9 cellular contexts compared by ENCODE assay signal in genomic region chr10:122279725-122280141, GRCh38. TPM values are rescaled to one million over a fixed set of nuclear protein-coding genes. Genes with fewer than 3 reads are reported as not detected.
DNase-seq lines count a peak whose midpoint lies in the region; ATAC-seq, FAIRE-seq and TF ChIP-seq lines count a peak whose summit lies in the region.
"Had no signal": no experiment of that assay in that cellular context is flagged by ENCODE, and none has a peak within 500 bp of the region (broad histone marks: within the 10 kb centered on the region; RNA-seq: fewer than 3 reads in every experiment).

No MANE protein-coding gene starts in this region.

- H3K9me3 ChIP-seq in PC-9 (ENCODE audit: insufficient read depth, low read depth) (no peaks in the 10 kb centered on the region), esophagus squamous epithelium (no peaks in the 10 kb centered on the region), neural progenitor cell (ENCODE audit: low read depth) (no peaks in the 10 kb centered on the region)

- FAIRE-seq in GM12892 (lab: Jason Lieb, UNC): peak; percentile 73

- peak; percentile 71 for TF ChIP-seq CTCF in PC-9 (conservative IDR thresholded peaks at IDR 0.05)
- TF ChIP-seq CTCF in esophagus squamous epithelium (IDR thresholded peaks at IDR 0.05): peak in 5 of 6 experiments; percentile 30 to 74 (median 56)
- TF ChIP-seq CTCF in neural progenitor cell (IDR thresholded peaks at IDR 0.05): peak; percentile 86
- no peak for TF ChIP-seq CTCF in CD14-positive monocyte (IDR thresholded peaks at IDR 0.05)

- DNase-seq in ACHN (peak; percentile 68), GM12892 (ENCODE audit: insufficient read length) (no peak), PC-9 (peak in 1 of 2 experiments; percentile 64), esophagus squamous epithelium (lab: John Stamatoyannopoulos, UW) (no peak), neural progenitor cell (ENCODE audit: low spot score) (peak; percentile 76), CD14-positive monocyte (ENCODE audit: low spot score) (no peak)
- DNase-seq in stimulated activated naive CD4-positive, alpha-beta T cell treated with Interleukin-2 at 50 U/mL for 16 hours (lab: John Stamatoyannopoulos, UW): no peak

- H2AFZ ChIP-seq in PC-9 (no peak overlapping the region), neural progenitor cell (replicated peaks) (no peak overlapping the region)

- ATAC-seq in GM21737 (IDR thresholded peaks at IDR 0.05; ENCODE audit: unreplicated experiment): no peak

- no peaks in the 10 kb centered on the region for H3K4me1 ChIP-seq in PC-9 (replicated peaks; ENCODE audit: insufficient read depth)
- H3K4me1 ChIP-seq in esophagus squamous epithelium: no peaks in the 10 kb centered on the region
- peaks cover 4% of the 10 kb centered on the region for H3K4me1 ChIP-seq in neural progenitor cell

- H3K27ac Mint-ChIP-seq in neural progenitor cell: no peak overlapping the region
- peak overlapping the region in 1 of 7 donors; percentile 16 for H3K27ac Mint-ChIP-seq in CD14-positive monocyte
- H3K27ac Mint-ChIP-seq: stimulated activated naive CD8-positive, alpha-beta T cell treated with anti-CD3 and anti-CD28 coated beads, Interleukin-15, Interleukin-2, amounts not matched to agents 100 ng/mL and 50 ng/mL, for 24 hours had no signal

- peaks cover 8% of the 10 kb centered on the region for H3K4me1 Mint-ChIP-seq in neural progenitor cell
- H3K4me1 Mint-ChIP-seq in CD14-positive monocyte: no peaks in the 10 kb centered on the region

- peaks cover 10% of the 10 kb centered on the region for H3K27me3 Mint-ChIP-seq in neural progenitor cell (ENCODE audit: insufficient read depth, low read depth)
- peaks cover 2 to 10% (median 5%) of the 10 kb centered on the region in 3 donors for H3K27me3 Mint-ChIP-seq in CD14-positive monocyte (ENCODE audit: low read depth in 3 of 3)

- no peaks in the 10 kb centered on the region for H3K79me2 ChIP-seq in PC-9 (ENCODE audit: low read depth)
- no peaks in the 10 kb centered on the region for H3K79me2 ChIP-seq in neural progenitor cell (ENCODE audit: low read depth)

- intact Hi-C loops in PC-9 (cut with micrococcal nuclease; ENCODE audit: unreplicated experiment): loop anchor here (1.0 to 5.0 kb wide), 3 partner anchors 156 to 424 kb away; no protein-coding TSS in a partner anchor
- intact Hi-C loops in esophagus squamous epithelium (cut with DNase I): loop anchor here (10.0 kb wide), 1 partner anchor 415 kb away; the partner anchor contains the start of gene C10orf120
- intact Hi-C loops in CD14-positive monocyte (cut with micrococcal nuclease): no loop called here

- no peaks in the 10 kb centered on the region for H3K36me3 ChIP-seq in PC-9 (ENCODE audit: low read depth)
- H3K36me3 ChIP-seq in esophagus squamous epithelium: no peaks in the 10 kb centered on the region
- no peaks in the 10 kb centered on the region for H3K36me3 ChIP-seq in neural progenitor cell

- WGBS in esophagus squamous epithelium, 2 donors: 16 to 40% methylated on average over 6 to 9 of the region's 9 CpGs

- H3K4me3 Mint-ChIP-seq in neural progenitor cell: no peak overlapping the region
- H3K4me3 Mint-ChIP-seq in CD14-positive monocyte: no peak overlapping the region
- H3K4me3 Mint-ChIP-seq: stimulated activated naive CD8-positive, alpha-beta T cell treated with anti-CD3 and anti-CD28 coated beads, Interleukin-15, Interleukin-2, amounts not matched to agents 100 ng/mL and 50 ng/mL, for 24 hours had no signal

- H3F3A ChIP-seq in PC-9 (ENCODE audit: insufficient read depth, low read depth) (no peaks in the 10 kb centered on the region), neural progenitor cell (ENCODE audit: low read depth) (no peaks in the 10 kb centered on the region)

- H3K9me3 Mint-ChIP-seq in neural progenitor cell (no peaks in the 10 kb centered on the region), CD14-positive monocyte (peaks cover 0 to 5% (median 0%) of the 10 kb centered on the region in 7 donors)
- H3K9me3 Mint-ChIP-seq: stimulated activated naive CD8-positive, alpha-beta T cell treated with anti-CD3 and anti-CD28 coated beads, Interleukin-15, Interleukin-2, amounts not matched to agents 100 ng/mL and 50 ng/mL, for 24 hours had no signal

- CTCF ChIA-PET in PC-9 (lab: Charles Lee): interaction anchor here (0.5 to 1.1 kb wide), 5 partner anchors 13 to 286 kb away, joined by 3 to 5 read pairs (median 5); no protein-coding TSS in a partner anchor

- H3K27ac ChIP-seq in PC-9 (no peak overlapping the region), esophagus squamous epithelium (no peak overlapping the region), neural progenitor cell (no peak overlapping the region)

- POLR2A ChIA-PET in PC-9 (lab: Charles Lee; ENCODE audit: unreplicated experiment): no interaction called here

- no peak for TF ChIP-seq POLR2A in GM12892 (IDR thresholded peaks at IDR 0.05; ENCODE audit: low read depth, low read length)
- TF ChIP-seq POLR2A in esophagus squamous epithelium (IDR thresholded peaks at IDR 0.05): no peak

- no peaks in the 10 kb centered on the region for H4K20me1 ChIP-seq in PC-9 (ENCODE audit: insufficient read depth)
- no peaks in the 10 kb centered on the region for H4K20me1 ChIP-seq in neural progenitor cell (ENCODE audit: low read depth)

- no peaks in the 10 kb centered on the region for H3K9me2 ChIP-seq in PC-9 (ENCODE audit: insufficient read depth)

- H3K4me3 ChIP-seq in PC-9 (no peak overlapping the region), esophagus squamous epithelium (no peak overlapping the region), neural progenitor cell (no peak overlapping the region)

- no peaks in the 10 kb centered on the region for H3K36me3 Mint-ChIP-seq in neural progenitor cell
- H3K36me3 Mint-ChIP-seq in CD14-positive monocyte: no peaks in the 10 kb centered on the region

- no peaks in the 10 kb centered on the region for H3K27me3 ChIP-seq in PC-9 (ENCODE audit: insufficient read depth, low read depth)
- H3K27me3 ChIP-seq in esophagus squamous epithelium: no peaks in the 10 kb centered on the region
- no peaks in the 10 kb centered on the region for H3K27me3 ChIP-seq in neural progenitor cell

- in situ Hi-C loops in ACHN (cut with HindIII; ENCODE audit: low pct_ligation_motif_present, low pct_unique_long_range_greater_than_20kb, low sequenced_read_pairs): loop anchor here (25.0 kb wide), 1 partner anchor 158 kb away; no protein-coding TSS in a partner anchor

- no TSS peak for BruUV-seq in PC-9 (replicated peaks; lab: Mats Ljungman, UMichigan)

- no peak overlapping the region for H3K9ac ChIP-seq in neural progenitor cell

- H3K4me2 ChIP-seq in PC-9: no peak overlapping the region
- H3K4me2 ChIP-seq in neural progenitor cell: no peak overlapping the region

RNA-seq across cellular contexts. Expression of gene BTBD16, which starts 8.6 kb away (rescaled TPM):
- 0.23 TPM for polyA plus RNA-seq in GM12892 (2012; ENCODE audit: missing spikeins)
- 0.28 and 0.37 TPM in 2 replicates for total RNA-seq in PC-9 (2021)
- not detected for total RNA-seq in esophagus squamous epithelium
- total RNA-seq in neural progenitor cell (ENCODE audit: low replicate concordance): not detected in 2 replicates
- not detected for polyA plus RNA-seq in CD14-positive monocyte

Comparison
In these comparisons a context has a peak if more than half of its experiments do, and no peak if none do; other contexts are left out.
1. DNase-seq: peak in ACHN (single experiment) and neural progenitor cell (single experiment); none in GM12892 (single experiment), esophagus squamous epithelium (single experiment), stimulated activated naive CD4-positive, alpha-beta T cell treated with Interleukin-2 at 50 U/mL for 16 hours (single experiment) and CD14-positive monocyte (single experiment).
2. intact Hi-C loops: an anchor here in PC-9 (1.0 to 5.0 kb wide) and esophagus squamous epithelium (10.0 kb wide); none called in CD14-positive monocyte.